ENCODE assay signal across 11 cellular contexts in the genomic region with DNA sequence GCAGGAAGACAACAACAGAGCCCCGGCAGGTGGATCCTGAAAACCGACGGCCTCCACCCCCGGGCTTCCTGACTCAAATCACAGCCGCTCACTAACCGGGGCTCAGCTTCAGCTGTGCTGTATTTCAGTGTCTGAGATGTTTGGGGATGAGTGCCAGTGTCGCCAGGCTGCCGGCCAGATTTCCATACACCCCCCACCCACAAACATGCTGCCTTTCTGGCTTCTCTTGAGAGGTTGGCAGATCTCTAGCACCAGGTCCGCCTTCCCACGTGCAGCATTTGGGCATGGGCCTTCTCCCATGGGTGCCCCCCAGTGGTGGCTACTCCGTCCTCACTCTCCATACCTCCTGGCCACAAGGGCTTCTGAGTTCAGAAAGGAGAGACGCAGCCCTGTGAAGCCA. TPM values are rescaled to one million over a fixed set of nuclear protein-coding genes. Genes with fewer than 3 reads are reported as not detected.
DNase-seq lines count a peak whose midpoint lies in the region; TF ChIP-seq lines count a peak whose summit lies in the region.
"Had no signal": no experiment of that assay in that cellular context is flagged by ENCODE, and none has a peak within 500 bp of the region (broad histone marks: within the 10 kb centered on the region; RNA-seq: fewer than 3 reads in every experiment).

No MANE protein-coding gene starts in this region.

- no peak overlapping the region for H3K27ac ChIP-seq in GM23248
- no peak overlapping the region for H3K27ac ChIP-seq in fibroblast of lung (ENCODE audit: insufficient read depth, low read length)

- WGBS in GM23248 (ENCODE audit: low coverage in 1 of 2, low lambda C conversion rate in 2 of 2, missing lambda C conversion rate in 2 of 2), 2 experiments, result 55 to 57% methylated on average over 12 of the region's 12 CpGs

- no peaks in the 10 kb centered on the region for H3K9me2 ChIP-seq in GM23248 (ENCODE audit: insufficient read depth)

- no peaks in the 10 kb centered on the region for H3K27me3 ChIP-seq in GM23248 (replicated peaks; ENCODE audit: insufficient read depth)
- no peaks in the 10 kb centered on the region for H3K27me3 ChIP-seq in fibroblast of lung (ENCODE audit: control insufficient read depth, insufficient read depth, low read length)

- peak; percentile 11 to 30 for TF ChIP-seq CTCF in fibroblast of lung (conservative IDR thresholded peaks at IDR 0.05 in 1 of 2, IDR thresholded peaks at IDR 0.05 in 1 of 2; ENCODE audit: low read depth in 1 of 2, low read length in 2 of 2)

- no peaks in the 10 kb centered on the region for H3K36me3 ChIP-seq in GM23248 (ENCODE audit: low read depth)
- no peaks in the 10 kb centered on the region for H3K36me3 ChIP-seq in fibroblast of lung (ENCODE audit: control insufficient read depth, insufficient read depth, low read length)

- H3K9me3 ChIP-seq in GM23248 (ENCODE audit: low read depth) (no peaks in the 10 kb centered on the region), fibroblast of lung (ENCODE audit: control insufficient read depth, insufficient read depth, low read depth, low read length) (no peaks in the 10 kb centered on the region)

- no peak overlapping the region for H3K9ac ChIP-seq in GM23248
- no peak overlapping the region for H3K9ac ChIP-seq in fibroblast of lung (ENCODE audit: insufficient read depth, low read length)

- H3K79me2 ChIP-seq in GM23248 (ENCODE audit: insufficient read depth), result no peaks in the 10 kb centered on the region
- H3K79me2 ChIP-seq in fibroblast of lung (ENCODE audit: control insufficient read depth, insufficient read depth, low read length), result no peaks in the 10 kb centered on the region

- H3K4me3 ChIP-seq in GM23248 (no peak overlapping the region), fibroblast of lung (replicated peaks in 1 of 4; ENCODE audit: control extremely low read depth in 1 of 4, insufficient read depth in 1 of 4, low read depth in 3 of 4, low read length in 4 of 4) (no peak overlapping the region)

- DNase-seq in Ammon's horn (ENCODE audit: low spot score), result peak; percentile 72
- DNase-seq in GM23248, result peak; percentile 11
- peak; percentile 27 for DNase-seq in SK-MEL-5 (ENCODE audit: low read depth, low spot score)
- no peak for DNase-seq in fibroblast of lung (ENCODE audit: low read depth in 2 of 2)
- DNase-seq in activated CD4-positive, alpha-beta T cell treated with anti-CD3 and anti-CD28 coated beads for 48 hours, result no peak
- no peak for DNase-seq in NCI-H146 treated with DMSO at 0.1 percent for 48 hours (lab: John Stamatoyannopoulos, UW; ENCODE audit: unreplicated experiment)
- DNase-seq in activated effector memory CD4-positive, alpha-beta T cell treated with Interleukin-2 at 50 U/mL for 16 hours, result no peak
- no peak for DNase-seq in NCI-H2196 (lab: John Stamatoyannopoulos, UW; ENCODE audit: unreplicated experiment)
- DNase-seq: activated CD4-positive, alpha-beta T cell treated with anti-CD3 and anti-CD28 coated beads, Interleukin-2, amount 10 ng/mL, durations not matched to agents 24 days and 14 days; NCI-H774; stimulated activated CD4-positive, alpha-beta T cell treated with anti-CD3 and anti-CD28 coated beads, Interleukin-4, amount 100 ng/mL, for 1 hour had no signal

- H4K20me1 ChIP-seq in GM23248 (ENCODE audit: insufficient read depth) (no peaks in the 10 kb centered on the region), fibroblast of lung (ENCODE audit: control insufficient read depth, extremely low read depth, insufficient read depth, low read length) (no peaks in the 10 kb centered on the region)

- 0 out of 2 replicates have a peak, but pooled peaks cover 9% of the 10 kb centered on the region for H3K4me1 ChIP-seq in GM23248 (ENCODE audit: insufficient read depth)
- no peaks in the 10 kb centered on the region for H3K4me1 ChIP-seq in fibroblast of lung (ENCODE audit: control insufficient read depth, extremely low read depth, insufficient read depth, low read length)

- H3F3A ChIP-seq in GM23248 (ENCODE audit: insufficient read depth), result peaks cover 16% of the 10 kb centered on the region

- no peak overlapping the region for H2AFZ ChIP-seq in GM23248
- no peak overlapping the region for H2AFZ ChIP-seq in fibroblast of lung (ENCODE audit: low read length)

- H3K4me2 ChIP-seq in GM23248 (ENCODE audit: unreplicated experiment) (no peak overlapping the region), fibroblast of lung (ENCODE audit: extremely low read depth, insufficient read depth, low read length) (no peak overlapping the region)

- in situ Hi-C loops in GM23248 (cut with MboI) (no loop called here), SK-MEL-5 (cut with HindIII; ENCODE audit: low pct_unique_long_range_greater_than_20kb, low sequenced_read_pairs) (no loop called here)

RNA-seq across cellular contexts. Expression of a gene that starts 34.8 kb away (rescaled TPM):
- 3.5 and 4.8 TPM in 2 replicates for total RNA-seq in GM23248 (2014; rRNA removed; shearing (Covaris generic))
- polyA plus RNA-seq in GM23248 (2016; fragmentation: Nextera tagmentation; extraction: Ambion mirVana), result 3.9 TPM in 2 replicates
- total RNA-seq in SK-MEL-5 (2014; rRNA removed; shearing (Covaris generic)), result 70.3 and 73.6 TPM in 2 replicates
- polyA plus RNA-seq in SK-MEL-5 (2015; cell fraction: cytosol; rRNA removed), result 138 and 161 TPM in 2 replicates
- polyA plus RNA-seq in SK-MEL-5 (2015; cell fraction: nucleus; rRNA removed), result 226 and 289 TPM in 2 replicates
- 2.3 and 2.5 TPM in 2 replicates for total RNA-seq in fibroblast of lung
- 2.1 and 2.2 TPM in 2 replicates for polyA plus RNA-seq in fibroblast of lung
- 2.9 TPM in 2 replicates for polyA plus RNA-seq in fibroblast of lung (2012)
- polyA minus RNA-seq in fibroblast of lung (ENCODE audit: low replicate concordance), result 3.0 and 5.0 TPM in 2 replicates

Comparison
In these comparisons a context has a peak if more than half of its experiments do, and no peak if none do; other contexts are left out.
1. DNase-seq: peak in Ammon's horn (single experiment), GM23248 (single experiment) and SK-MEL-5 (single experiment); none in fibroblast of lung (0 of 2), activated CD4-positive, alpha-beta T cell treated with anti-CD3 and anti-CD28 coated beads for 48 hours (single experiment), NCI-H146 treated with DMSO at 0.1 percent for 48 hours (single experiment), activated effector memory CD4-positive, alpha-beta T cell treated with Interleukin-2 at 50 U/mL for 16 hours (single experiment) and NCI-H2196 (single experiment).
2. RNA of a gene that starts 34.8 kb away (total RNA-seq): 70.3 to 73.6 TPM in SK-MEL-5; 3.5 to 4.8 TPM in GM23248 and 2.3 to 2.5 TPM in fibroblast of lung; every median in the first group is over 10 times any median in the second.